ENCODE assay signal across 7 cellular contexts in genomic region chr2:197452754-197453122, GRCh38. TPM values are rescaled to one million over a fixed set of nuclear protein-coding genes. Genes with fewer than 3 reads are reported as not detected.
DNase-seq lines count a peak whose midpoint lies in the region; ATAC-seq, FAIRE-seq and TF ChIP-seq lines count a peak whose summit lies in the region.

No MANE protein-coding gene starts in this region.

- H3K27me3 ChIP-seq in iPS-20b (ENCODE audit: insufficient read depth, low read length) = no peaks in the 10 kb centered on the region
- no peaks in the 10 kb centered on the region for H3K27me3 ChIP-seq in subcutaneous abdominal adipose tissue (ENCODE audit: control insufficient read depth in 5 of 5, insufficient read depth in 4 of 5, low read length in 5 of 5)

- peak overlapping the region; percentile 59; the same call in 1 of the 2 replicates for H3K9ac ChIP-seq in iPS-20b (ENCODE audit: low read depth, low read length)
- peak overlapping the region; percentile 76 to 97 (median 87) for H3K9ac ChIP-seq in subcutaneous abdominal adipose tissue (ENCODE audit: low read length in 5 of 5)

- FAIRE-seq in HTR-8/SVneo (lab: Jason Lieb, UNC) = no peak

- H3K9me3 ChIP-seq in iPS-20b (ENCODE audit: insufficient read depth, low read depth, low read length) (no peaks in the 10 kb centered on the region), subcutaneous abdominal adipose tissue (ENCODE audit: control insufficient read depth in 5 of 5, low read length in 5 of 5) (no peaks in the 10 kb centered on the region)

- H3K36me3 Mint-ChIP-seq in activated naive CD4-positive, alpha-beta T cell treated with anti-CD3 and anti-CD28 coated beads, Interleukin-2, amount 50 U/mL, for 72 hours = peaks cover 7 to 9% of the 10 kb centered on the region in 2 donors

- peaks cover 8% of the 10 kb centered on the region for H3K4me1 ChIP-seq in iPS-20b (ENCODE audit: insufficient read depth, low read length)
- H3K4me1 ChIP-seq in subcutaneous abdominal adipose tissue (ENCODE audit: control insufficient read depth in 5 of 5, insufficient read depth in 5 of 5, low read length in 5 of 5) = peaks cover 2 to 27% (median 18%) of the 10 kb centered on the region in 5 donors

- H3K27ac Mint-ChIP-seq in activated naive CD4-positive, alpha-beta T cell treated with anti-CD3 and anti-CD28 coated beads, Interleukin-2, amount 50 U/mL, for 72 hours = peak overlapping the region; percentile 99 to 100

- TF ChIP-seq CTCF in HFF-Myc (IDR thresholded peaks at IDR 0.05; ENCODE audit: low read depth, low read length, missing control alignments) = no peak

- DNase-seq in HFF-Myc (ENCODE audit: extremely low read depth, low read depth) = no peak
- no peak for DNase-seq in activated naive CD4-positive, alpha-beta T cell treated with anti-CD3 and anti-CD28 coated beads, Interleukin-2, amount 50 U/mL, for 72 hours (ENCODE audit: low spot score in 2 of 2)
- DNase-seq in HTR-8/SVneo (ENCODE audit: insufficient read length, low spot score) = no peak
- DNase-seq in NCI-H748 treated with DMSO at 0.1 percent for 48 hours (lab: John Stamatoyannopoulos, UW) = no peak
- DNase-seq in 8988T = no peak

- no peak overlapping the region for H3K27ac ChIP-seq in iPS-20b (ENCODE audit: low read length)
- peak overlapping the region; percentile 99 for H3K27ac ChIP-seq in subcutaneous abdominal adipose tissue (ENCODE audit: low read depth, low read length)

- peak overlapping the region; percentile 80 for H3K4me3 ChIP-seq in HFF-Myc (replicated peaks; ENCODE audit: low read depth, low read length)
- peak overlapping the region; percentile 82 for H3K4me3 ChIP-seq in iPS-20b (ENCODE audit: low read length)
- H3K4me3 ChIP-seq in subcutaneous abdominal adipose tissue (ENCODE audit: low read depth in 1 of 5, low read length in 5 of 5) = peak overlapping the region; percentile 74 to 98 (median 87)

- ATAC-seq in activated naive CD4-positive, alpha-beta T cell treated with anti-CD3 and anti-CD28 coated beads, Interleukin-2, amount 50 U/mL, for 72 hours = no peak

- H3K9me3 Mint-ChIP-seq in activated naive CD4-positive, alpha-beta T cell treated with anti-CD3 and anti-CD28 coated beads, Interleukin-2, amount 50 U/mL, for 72 hours = no peaks in the 10 kb centered on the region

- H3K36me3 ChIP-seq in iPS-20b (ENCODE audit: insufficient read depth, low read depth, low read length) = no peaks in the 10 kb centered on the region
- H3K36me3 ChIP-seq in subcutaneous abdominal adipose tissue (ENCODE audit: control insufficient read depth in 5 of 5, insufficient read depth in 5 of 5, low read length in 5 of 5) = no peaks in the 10 kb centered on the region

RNA-seq across cellular contexts. Expression of gene COQ10B, which starts 0.6 kb away (rescaled TPM):
- 10 to 100 TPM; 12.6 to 48.6 TPM for total RNA-seq in activated naive CD4-positive, alpha-beta T cell treated with anti-CD3 and anti-CD28 coated beads, Interleukin-2, amount 50 U/mL, for 72 hours

RNA-seq across cellular contexts. Expression of gene SF3B1, which starts 17.9 kb away (rescaled TPM):
- total RNA-seq in activated naive CD4-positive, alpha-beta T cell treated with anti-CD3 and anti-CD28 coated beads, Interleukin-2, amount 50 U/mL, for 72 hours = 100 to 1,000 TPM; 266 to 292 TPM

RNA-seq across cellular contexts. Expression of gene HSPD1, which starts 46.9 kb away (rescaled TPM):
- total RNA-seq in activated naive CD4-positive, alpha-beta T cell treated with anti-CD3 and anti-CD28 coated beads, Interleukin-2, amount 50 U/mL, for 72 hours = 100 to 1,000 TPM; 646 to 811 TPM

RNA-seq across cellular contexts. Expression of gene HSPE1, which starts 47.4 kb away (rescaled TPM):
- total RNA-seq in activated naive CD4-positive, alpha-beta T cell treated with anti-CD3 and anti-CD28 coated beads, Interleukin-2, amount 50 U/mL, for 72 hours = 100 to 1,000 TPM; 264 to 275 TPM
